18 cellular contexts compared by ENCODE assay signal in genomic region chr12:3945671-3946070, GRCh38.
DNase-seq lines count a peak whose midpoint lies in the region; TF ChIP-seq lines count a peak whose summit lies in the region.
"Had no signal": no experiment of that assay in that cellular context is flagged by ENCODE, and none has a peak within 500 bp of the region (broad histone marks: within the 10 kb centered on the region; RNA-seq: fewer than 3 reads in every experiment).

No MANE protein-coding gene starts in this region.

- H3K9me3 Mint-ChIP-seq in T-helper 2 cell treated with Interferon-gamma antibody and Interleukin-4, amounts not matched to agents 5 μg/mL and 100 μg/mL, for 36 hours: peaks cover 28% of the 10 kb centered on the region
- H3K9me3 Mint-ChIP-seq in CD4-positive, alpha-beta memory T cell: peaks cover 0 to 19% (median 6%) of the 10 kb centered on the region in 8 donors

- H3K27me3 ChIP-seq in CD4-positive, alpha-beta memory T cell (ENCODE audit: insufficient read depth, low read length): no peaks in the 10 kb centered on the region

- H3K27ac Mint-ChIP-seq in T-helper 2 cell treated with Interferon-gamma antibody and Interleukin-4, amounts not matched to agents 5 μg/mL and 100 μg/mL, for 36 hours: peak overlapping the region; percentile 26
- peak overlapping the region; percentile 89 to 99 (median 99) for H3K27ac Mint-ChIP-seq in CD4-positive, alpha-beta memory T cell

- no peak for DNase-seq in T-helper 2 cell treated with Interferon-gamma antibody and Interleukin-4, amounts not matched to agents 5 μg/mL and 100 μg/mL, for 36 hours (ENCODE audit: low spot score)
- DNase-seq in T-helper 2 cell (no peak), RKO (ENCODE audit: low spot score) (peak; percentile 5), epithelial cell of esophagus (ENCODE audit: low read depth) (peak; percentile 15), GM19238 (ENCODE audit: insufficient read length, low spot score) (no peak), anterior cingulate cortex (lab: John Stamatoyannopoulos, UW) (no peak), NCI-H2081 (lab: John Stamatoyannopoulos, UW) (no peak)
- DNase-seq in CD4-positive, alpha-beta memory T cell: no peak
- DNase-seq: BE2C, DMS 273 treated with DMSO at 0.1 percent for 48 hours, GF-D8, GM23248, NCI-H1048, NCI-H1436 treated with DMSO at 0.1 percent for 48 hours, NCI-H2029 treated with DMSO at 0.1 percent for 48 hours, NCI-H510A, Right ventricle myocardium superior had no signal

- no peaks in the 10 kb centered on the region for H3K9me3 ChIP-seq in CD4-positive, alpha-beta memory T cell (ENCODE audit: control insufficient read depth in 1 of 2, low read length in 2 of 2)
- H3K9me3 ChIP-seq: BE2C had no signal

- TF ChIP-seq CTCF in epithelial cell of esophagus (IDR thresholded peaks at IDR 0.05; ENCODE audit: insufficient read depth, low read depth, low read length, missing control alignments): no peak

- POLR2A ChIA-PET in CD4-positive, alpha-beta memory T cell (lab: Charles Lee; ENCODE audit: partially characterized antibody): interaction anchor here (0.9 to 8.9 kb wide), 7 partner anchors 14 to 326 kb away, joined by 3 to 91 read pairs (median 5); no protein-coding TSS in a partner anchor

- H3K4me1 Mint-ChIP-seq in T-helper 2 cell treated with Interferon-gamma antibody and Interleukin-4, amounts not matched to agents 5 μg/mL and 100 μg/mL, for 36 hours (ENCODE audit: low read depth): peaks cover 48% of the 10 kb centered on the region
- H3K4me1 Mint-ChIP-seq in CD4-positive, alpha-beta memory T cell: peaks cover 37 to 71% (median 49%) of the 10 kb centered on the region in 4 donors

- H3K27me3 Mint-ChIP-seq in T-helper 2 cell treated with Interferon-gamma antibody and Interleukin-4, amounts not matched to agents 5 μg/mL and 100 μg/mL, for 36 hours (ENCODE audit: low read depth): peaks cover 19% of the 10 kb centered on the region
- H3K27me3 Mint-ChIP-seq in CD4-positive, alpha-beta memory T cell: no peaks in the 10 kb centered on the region

- CTCF ChIA-PET in CD4-positive, alpha-beta memory T cell (lab: Charles Lee; ENCODE audit: partially characterized antibody): interaction anchor here (1.2 to 9.8 kb wide), 2 partner anchors 16 to 60 kb away, joined by 5 to 98 read pairs; no protein-coding TSS in a partner anchor

- no peak overlapping the region for H3K4me3 ChIP-seq in CD4-positive, alpha-beta memory T cell (ENCODE audit: low read length in 2 of 2)
- no peak overlapping the region for H3K4me3 ChIP-seq in epithelial cell of esophagus (ENCODE audit: low read length)
- H3K4me3 ChIP-seq: GM23248 had no signal

- intact Hi-C loops in CD4-positive, alpha-beta memory T cell (cut with micrococcal nuclease): no loop called here

- H3K27ac ChIP-seq in CD4-positive, alpha-beta memory T cell (ENCODE audit: low read depth, low read length): no peak overlapping the region
- H3K27ac ChIP-seq: 22Rv1, GM23248 had no signal

- H3K36me3 Mint-ChIP-seq in T-helper 2 cell treated with Interferon-gamma antibody and Interleukin-4, amounts not matched to agents 5 μg/mL and 100 μg/mL, for 36 hours (ENCODE audit: low read depth): peaks cover 23% of the 10 kb centered on the region
- H3K36me3 Mint-ChIP-seq in CD4-positive, alpha-beta memory T cell: peaks cover 7 to 13% of the 10 kb centered on the region in 2 donors

- H3K36me3 ChIP-seq in CD4-positive, alpha-beta memory T cell (ENCODE audit: insufficient read depth, low read length): no peaks in the 10 kb centered on the region
- H3K36me3 ChIP-seq: BE2C had no signal

- peaks cover 50% of the 10 kb centered on the region for H3K4me1 ChIP-seq in CD4-positive, alpha-beta memory T cell (ENCODE audit: insufficient read depth, low read length)
- H3K4me1 ChIP-seq: BE2C had no signal

- H3K4me3 Mint-ChIP-seq in T-helper 2 cell treated with Interferon-gamma antibody and Interleukin-4, amounts not matched to agents 5 μg/mL and 100 μg/mL, for 36 hours: no peak overlapping the region
- H3K4me3 Mint-ChIP-seq in CD4-positive, alpha-beta memory T cell: peak overlapping the region in 5 of 8 donors; percentile 1 to 56 (median 21)

Comparison
In these comparisons a context has a peak if more than half of its experiments do, and no peak if none do; other contexts are left out.
1. DNase-seq: peak in RKO (single experiment) and epithelial cell of esophagus (single experiment); none in T-helper 2 cell treated with Interferon-gamma antibody and Interleukin-4, amounts not matched to agents 5 μg/mL and 100 μg/mL, for 36 hours (single experiment), T-helper 2 cell (0 of 5), CD4-positive, alpha-beta memory T cell (0 of 5), GM19238 (single experiment), anterior cingulate cortex (0 of 58) and NCI-H2081 (0 of 2).